In genomic region chr12:75334384-75335030, GRCh38 we compare ENCODE assay signal across 8 cellular contexts. TPM values are rescaled to one million over a fixed set of nuclear protein-coding genes. Genes with fewer than 3 reads are reported as not detected.
DNase-seq lines count a peak whose midpoint lies in the region; ATAC-seq, FAIRE-seq and TF ChIP-seq lines count a peak whose summit lies in the region.

A gene with protein sequence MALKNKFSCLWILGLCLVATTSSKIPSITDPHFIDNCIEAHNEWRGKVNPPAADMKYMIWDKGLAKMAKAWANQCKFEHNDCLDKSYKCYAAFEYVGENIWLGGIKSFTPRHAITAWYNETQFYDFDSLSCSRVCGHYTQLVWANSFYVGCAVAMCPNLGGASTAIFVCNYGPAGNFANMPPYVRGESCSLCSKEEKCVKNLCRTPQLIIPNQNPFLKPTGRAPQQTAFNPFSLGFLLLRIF (plus strand): TSS chr12:75334670. CDS start chr12:75334729, 59 bp downstream.

- H3K4me3 ChIP-seq in DOHH2 (ENCODE audit: low read length) (peak within 1 kb of the TSS; percentile 50), SJCRH30 (no peak within 1 kb of the TSS), thymus (ENCODE audit: low read length) (peak within 1 kb of the TSS; percentile 4)

- H4K20me1 ChIP-seq in DOHH2 (ENCODE audit: control insufficient read depth, insufficient read depth, low read depth, low read length) = no peaks in the 10 kb centered on the region

- peak; percentile 60 for ATAC-seq in GM21390 (IDR thresholded peaks at IDR 0.05; ENCODE audit: unreplicated experiment)

- H3K4me1 ChIP-seq in DOHH2 (ENCODE audit: control insufficient read depth, low read length) (peaks cover 11% of the 10 kb centered on the region), SJCRH30 (no peaks in the 10 kb centered on the region; the same call in 1 of the 2 replicates), thymus (ENCODE audit: control insufficient read depth, insufficient read depth, low read length) (peaks cover 5% of the 10 kb centered on the region)

- no peaks in the 10 kb centered on the region for H3K36me3 Mint-ChIP-seq in activated naive CD4-positive, alpha-beta T cell treated with anti-CD3 and anti-CD28 coated beads, Interleukin-2, amount 50 U/mL, for 24 hours
- H3K36me3 Mint-ChIP-seq in glutamatergic neuron (ENCODE audit: unreplicated experiment) = no peaks in the 10 kb centered on the region
- no peaks in the 10 kb centered on the region for H3K36me3 Mint-ChIP-seq in osteocyte (ENCODE audit: unreplicated experiment)

- H3K4me2 ChIP-seq in DOHH2 (ENCODE audit: low read length) = peak within 1 kb of the TSS; percentile 61

- no peak within 1 kb of the TSS for H3K27ac ChIP-seq in DOHH2 (ENCODE audit: low read depth, low read length)
- no peak within 1 kb of the TSS for H3K27ac ChIP-seq in SJCRH30
- no peak within 1 kb of the TSS for H3K27ac ChIP-seq in thymus (ENCODE audit: low read depth)

- peak within 1 kb of the TSS; percentile 87 for H3K4me3 Mint-ChIP-seq in activated naive CD4-positive, alpha-beta T cell treated with anti-CD3 and anti-CD28 coated beads, Interleukin-2, amount 50 U/mL, for 24 hours
- peak within 1 kb of the TSS; percentile 84 for H3K4me3 Mint-ChIP-seq in glutamatergic neuron (ENCODE audit: unreplicated experiment)
- peak within 1 kb of the TSS; percentile 79 for H3K4me3 Mint-ChIP-seq in osteocyte (ENCODE audit: unreplicated experiment)

- peaks cover 22% of the 10 kb centered on the region for H3K27me3 Mint-ChIP-seq in activated naive CD4-positive, alpha-beta T cell treated with anti-CD3 and anti-CD28 coated beads, Interleukin-2, amount 50 U/mL, for 24 hours
- peaks cover 2% of the 10 kb centered on the region for H3K27me3 Mint-ChIP-seq in glutamatergic neuron (ENCODE audit: unreplicated experiment)
- H3K27me3 Mint-ChIP-seq in osteocyte (ENCODE audit: unreplicated experiment) = peaks cover 16% of the 10 kb centered on the region

- no peaks in the 10 kb centered on the region for H3K9me2 ChIP-seq in DOHH2 (replicated peaks; ENCODE audit: control insufficient read depth, low read length)

- peaks cover 17% of the 10 kb centered on the region for H3K4me1 Mint-ChIP-seq in activated naive CD4-positive, alpha-beta T cell treated with anti-CD3 and anti-CD28 coated beads, Interleukin-2, amount 50 U/mL, for 24 hours
- H3K4me1 Mint-ChIP-seq in glutamatergic neuron (ENCODE audit: low read depth, unreplicated experiment) (peaks cover under 1% of the 10 kb centered on the region), osteocyte (ENCODE audit: unreplicated experiment) (peaks cover 11% of the 10 kb centered on the region)

- no peaks in the 10 kb centered on the region for H3K9me3 Mint-ChIP-seq in activated naive CD4-positive, alpha-beta T cell treated with anti-CD3 and anti-CD28 coated beads, Interleukin-2, amount 50 U/mL, for 24 hours
- no peaks in the 10 kb centered on the region for H3K9me3 Mint-ChIP-seq in glutamatergic neuron (ENCODE audit: unreplicated experiment)
- H3K9me3 Mint-ChIP-seq in osteocyte (ENCODE audit: unreplicated experiment) = no peaks in the 10 kb centered on the region

- no peaks in the 10 kb centered on the region for H3K79me2 ChIP-seq in DOHH2 (ENCODE audit: control insufficient read depth, low read length)

- TF ChIP-seq CTCF in DOHH2 (IDR thresholded peaks at IDR 0.05; ENCODE audit: low read depth, low read length, poor library complexity, severe bottlenecking) = peak; percentile 78
- TF ChIP-seq CTCF in glutamatergic neuron (IDR thresholded peaks at IDR 0.05; ENCODE audit: partially characterized antibody, unreplicated experiment) = peak; percentile 92
- peak; percentile 93 for TF ChIP-seq CTCF in osteocyte (IDR thresholded peaks at IDR 0.05)

- H3K36me3 ChIP-seq in DOHH2 (ENCODE audit: control insufficient read depth, low read length) (no peaks in the 10 kb centered on the region), SJCRH30 (no peaks in the 10 kb centered on the region), thymus (ENCODE audit: control insufficient read depth, insufficient read depth) (no peaks in the 10 kb centered on the region)

- no peaks in the 10 kb centered on the region for H3K9me3 ChIP-seq in DOHH2 (ENCODE audit: control insufficient read depth, insufficient read depth, low read length)
- no peaks in the 10 kb centered on the region for H3K9me3 ChIP-seq in SJCRH30 (replicated peaks)
- no peaks in the 10 kb centered on the region for H3K9me3 ChIP-seq in thymus (ENCODE audit: control insufficient read depth)

- WGBS in thymus = 4% methylated on average over 23 of the region's 23 CpGs

- DNase-seq in HTR-8/SVneo (ENCODE audit: insufficient read length, low spot score) (peak; percentile 73), SJCRH30 (peak; percentile 36 to 66), glutamatergic neuron (peak; percentile 90), osteocyte (ENCODE audit: extremely low spot score, unreplicated experiment) (peak; percentile 94)

- no peaks in the 10 kb centered on the region for H3F3A ChIP-seq in DOHH2 (ENCODE audit: control insufficient read depth, insufficient read depth)

- FAIRE-seq in HTR-8/SVneo (lab: Jason Lieb, UNC) = peak; percentile 92

- peaks cover 14% of the 10 kb centered on the region for H3K27me3 ChIP-seq in DOHH2 (ENCODE audit: control insufficient read depth, low read length)
- H3K27me3 ChIP-seq in SJCRH30 = no peaks in the 10 kb centered on the region
- no peaks in the 10 kb centered on the region for H3K27me3 ChIP-seq in thymus (ENCODE audit: control insufficient read depth, insufficient read depth)

- peak within 1 kb of the TSS; percentile 38 for H3K27ac Mint-ChIP-seq in activated naive CD4-positive, alpha-beta T cell treated with anti-CD3 and anti-CD28 coated beads, Interleukin-2, amount 50 U/mL, for 24 hours
- H3K27ac Mint-ChIP-seq in glutamatergic neuron (ENCODE audit: unreplicated experiment) (peak within 1 kb of the TSS; percentile 6), osteocyte (ENCODE audit: unreplicated experiment) (peak within 1 kb of the TSS; percentile 28)

RNA-seq across cellular contexts. Expression of the gene that starts here (rescaled TPM):
- total RNA-seq in SJCRH30 (2014; rRNA removed; shearing (Covaris generic)) = not detected in 2 replicates
- total RNA-seq in glutamatergic neuron (ENCODE audit: unreplicated experiment) = not detected
- total RNA-seq in osteocyte = not detected in 2 replicates
- polyA plus RNA-seq in thymus = 0.05 TPM

Comparison
In these comparisons a context has a peak if more than half of its experiments do, and no peak if none do; other contexts are left out.
1. Peak in DNase-seq in SJCRH30; RNA of the gene not detected or under 1 TPM.
2. Peak in DNase-seq in glutamatergic neuron; RNA of the gene not detected or under 1 TPM.
3. Peak in DNase-seq in osteocyte; RNA of the gene not detected or under 1 TPM.